Comparison of ENCODE assay signal across 14 cellular contexts in genomic region chr13:41354416-41354815, GRCh38.
"Had no signal": no experiment of that assay in that cellular context is flagged by ENCODE, and none has a peak within 500 bp of the region (broad histone marks: within the 10 kb centered on the region; RNA-seq: fewer than 3 reads in every experiment).

No MANE protein-coding gene starts in this region.

- DNase-seq: activated CD4-positive, alpha-beta T cell treated with anti-CD3 and anti-CD28 coated beads, Interleukin-2, amount 50 U/mL, for 48 hours; activated CD8-positive, alpha-beta memory T cell treated with anti-CD3 and anti-CD28 coated beads, Interleukin-2, amount 50 U/mL, for 4 hours; activated naive CD8-positive, alpha-beta T cell treated with anti-CD3 and anti-CD28 coated beads, Interleukin-2, amount 10 ng/mL, durations not matched to agents 7 days and 5 days; aorta; dorsolateral prefrontal cortex; foreskin melanocyte; head of caudate nucleus; ovary; stimulated activated CD4-positive, alpha-beta T cell treated with anti-CD3 and anti-CD28 coated beads, Interleukin-2, amount 100 ng/mL, for 48 hours; stimulated activated naive CD8-positive, alpha-beta T cell treated with anti-CD3 and anti-CD28 coated beads, Interleukin-15, Interleukin-2, amounts not matched to agents 100 U/mL and 50 U/mL, for 24 hours; upper lobe of left lung had no signal

- ATAC-seq: stimulated activated naive CD8-positive, alpha-beta T cell treated with anti-CD3 and anti-CD28 coated beads, Interleukin-15, Interleukin-2, amounts not matched to agents 100 U/mL and 50 U/mL, for 24 hours had no signal

- H3K4me3 ChIP-seq: breast epithelium, dorsolateral prefrontal cortex, esophagus muscularis mucosa, ovary, upper lobe of left lung had no signal

- H3K27ac Mint-ChIP-seq: activated naive CD8-positive, alpha-beta T cell treated with anti-CD3 and anti-CD28 coated beads, Interleukin-2, amount 10 ng/mL, durations not matched to agents 7 days and 5 days had no signal

- H3K9me3 Mint-ChIP-seq: activated naive CD8-positive, alpha-beta T cell treated with anti-CD3 and anti-CD28 coated beads, Interleukin-2, amount 10 ng/mL, durations not matched to agents 7 days and 5 days; activated T-helper 2 cell treated with anti-CD3 and anti-CD28 coated beads, Interferon-gamma antibody, Interleukin-2, Interleukin-4, amounts not matched to agents 10 μg/mL and 5 μg/mL and 100 μg/mL, durations not matched to agents 14 hours and 24 hours and 36 hours had no signal

- H3K27me3 Mint-ChIP-seq: activated naive CD8-positive, alpha-beta T cell treated with anti-CD3 and anti-CD28 coated beads, Interleukin-2, amount 10 ng/mL, durations not matched to agents 7 days and 5 days had no signal

- H3K27me3 ChIP-seq: breast epithelium, dorsolateral prefrontal cortex, esophagus muscularis mucosa, ovary, upper lobe of left lung had no signal

- H3K4me1 ChIP-seq: breast epithelium, esophagus muscularis mucosa had no signal

- H3K4me3 Mint-ChIP-seq: activated naive CD8-positive, alpha-beta T cell treated with anti-CD3 and anti-CD28 coated beads, Interleukin-2, amount 10 ng/mL, durations not matched to agents 7 days and 5 days had no signal

- H3K36me3 ChIP-seq: breast epithelium, ovary had no signal

- H3K27ac ChIP-seq: breast epithelium, dorsolateral prefrontal cortex, esophagus muscularis mucosa, ovary, upper lobe of left lung had no signal

- H3K9me3 ChIP-seq: breast epithelium, esophagus muscularis mucosa, ovary, upper lobe of left lung had no signal
